25 cellular contexts compared by ENCODE assay signal in the genomic region with DNA sequence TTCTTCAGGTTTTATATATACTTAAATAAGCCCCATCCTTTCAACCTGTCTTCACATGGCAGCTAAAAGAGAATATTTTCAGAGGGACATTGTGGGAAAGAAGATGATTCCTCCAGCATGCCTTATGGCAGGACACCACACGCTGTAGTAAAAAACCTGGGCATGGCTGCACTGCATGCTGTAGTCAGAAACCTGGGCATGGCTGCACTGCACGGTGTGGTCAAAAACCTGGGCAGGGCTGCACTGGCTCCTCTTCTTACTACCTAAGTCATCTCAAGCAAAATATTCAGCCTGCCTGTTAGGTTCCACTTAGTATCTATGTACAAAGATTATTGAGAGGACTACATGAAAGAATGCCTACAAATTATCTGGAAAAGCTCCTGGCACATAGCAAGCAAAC.
"Had no signal": no experiment of that assay in that cellular context is flagged by ENCODE, and none has a peak within 500 bp of the region (broad histone marks: within the 10 kb centered on the region; RNA-seq: fewer than 3 reads in every experiment).

No MANE protein-coding gene starts in this region.

- FAIRE-seq: keratinocyte, pancreas, urothelium cell line had no signal

- DNase-seq: hippocampal formation; left colon; left lung; lower lobe of right lung; mammary epithelial cell; mesenchymal stem cell; naive B cell; natural killer cell; pancreas; right cardiac atrium; stimulated activated CD4-positive, alpha-beta T cell treated with anti-CD3 and anti-CD28 coated beads, Interleukin-12 subunit alpha, Interleukin-12 subunit beta, amount 100 ng/mL, for 4 hours; stimulated activated CD4-positive, alpha-beta T cell treated with anti-CD3 and anti-CD28 coated beads, Interleukin-15, amount 100 ng/mL, for 24 hours; stimulated activated CD4-positive, alpha-beta T cell treated with anti-CD3 and anti-CD28 coated beads, Interleukin-2, amount 100 ng/mL, for 24 hours; stimulated activated CD4-positive, alpha-beta T cell treated with anti-CD3 and anti-CD28 coated beads, Interleukin-4, amount 100 ng/mL, for 1 hour; stimulated activated naive B cell treated with anti-CD40 and anti-IgM and Interleukin-4, amounts not matched to agents 10 μg/mL and 1 μg/mL and 100 μg/mL, for 72 hours; stimulated activated naive CD8-positive, alpha-beta T cell treated with anti-CD3 and anti-CD28 coated beads, Interleukin-15, Interleukin-2, amounts not matched to agents 100 U/mL and 50 U/mL, for 24 hours; stomach; tibial artery; trophoblast cell; upper lobe of right lung had no signal

- H3K27ac ChIP-seq: left lung, lower lobe of right lung, pancreas, prostate gland, skin epidermis, stomach, thoracic aorta, tibial artery, upper lobe of right lung had no signal

- H3K9me3 ChIP-seq: left lung, lower lobe of right lung, pancreas, prostate gland, stomach, thoracic aorta, tibial artery, upper lobe of right lung had no signal

- H3K36me3 ChIP-seq: left lung, lower lobe of right lung, pancreas, prostate gland, stomach, thoracic aorta, tibial artery, upper lobe of right lung had no signal

- H3K4me3 ChIP-seq: left lung, lower lobe of right lung, pancreas, prostate gland, skin epidermis, stomach, thoracic aorta, tibial artery, upper lobe of right lung had no signal

- H3K4me1 ChIP-seq: left lung, lower lobe of right lung, pancreas, prostate gland, stomach, upper lobe of right lung had no signal
